Comparison of ENCODE assay signal across 8 cellular contexts in the genomic region with DNA sequence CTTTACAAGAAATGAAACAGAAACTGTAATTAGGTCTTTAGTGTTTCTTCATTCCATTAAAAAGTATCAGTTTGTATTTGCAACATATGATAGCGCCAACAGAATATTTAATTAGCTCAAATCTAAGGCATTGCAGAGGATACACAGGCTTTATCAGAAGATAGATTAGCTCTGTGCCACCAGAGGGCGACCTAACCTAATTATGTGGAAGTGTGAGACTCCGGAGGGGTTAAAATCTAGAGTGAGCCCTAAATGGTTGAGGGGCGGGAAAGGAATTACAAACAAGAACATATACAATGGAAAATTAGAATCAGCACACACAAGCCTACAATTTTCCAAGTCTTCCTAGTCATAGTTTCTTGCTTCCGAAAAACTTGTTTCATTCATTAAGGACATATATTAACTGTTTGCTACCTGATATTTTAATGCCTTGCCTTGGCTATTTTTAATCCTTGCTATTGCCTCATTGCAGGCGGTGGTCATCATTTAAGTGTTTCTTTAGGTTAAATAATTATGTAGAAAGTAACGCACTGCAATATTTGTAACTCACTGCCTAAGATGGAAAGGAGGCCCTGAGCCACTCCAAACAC. TPM values are rescaled to one million over a fixed set of nuclear protein-coding genes. Genes with fewer than 3 reads are reported as not detected.
DNase-seq lines count a peak whose midpoint lies in the region; ATAC-seq and TF ChIP-seq lines count a peak whose summit lies in the region.

No MANE protein-coding gene starts in this region.

- H3K27ac Mint-ChIP-seq in neural crest cell (ENCODE audit: unreplicated experiment), result no peak overlapping the region

- H3K4me3 Mint-ChIP-seq in neural crest cell, result no peak overlapping the region

- no peaks in the 10 kb centered on the region for H3K9me3 Mint-ChIP-seq in neural crest cell

- no peaks in the 10 kb centered on the region for H3K9me3 ChIP-seq in WERI-Rb-1 (ENCODE audit: severe bottlenecking)

- H3K27ac ChIP-seq in 22Rv1 (no peak overlapping the region), WERI-Rb-1 (no peak overlapping the region)

- no peak overlapping the region for H3K4me3 ChIP-seq in WERI-Rb-1 (ENCODE audit: low read depth, low read length)

- TF ChIP-seq CTCF in 22Rv1 (IDR thresholded peaks at IDR 0.05) (peak; percentile 84), GM12872 (IDR thresholded peaks at IDR 0.05; ENCODE audit: insufficient read depth, low read depth, low read length) (peak; percentile 71), WERI-Rb-1 (IDR thresholded peaks at IDR 0.05; ENCODE audit: low read depth, low read length) (peak; percentile 54), neural crest cell (conservative IDR thresholded peaks at IDR 0.05) (peak; percentile 95)

- ATAC-seq in esophagus mucosa, result peak; percentile 54

- H3K36me3 Mint-ChIP-seq in neural crest cell (ENCODE audit: low read depth), result no peaks in the 10 kb centered on the region

- H3K4me1 Mint-ChIP-seq in neural crest cell, result peaks cover 5% of the 10 kb centered on the region

- H3K27me3 Mint-ChIP-seq in neural crest cell (ENCODE audit: low read depth), result no peaks in the 10 kb centered on the region

- H3K27me3 ChIP-seq in WERI-Rb-1 (ENCODE audit: insufficient read depth, low read depth, severe bottlenecking), result no peaks in the 10 kb centered on the region

- DNase-seq in NCI-H1930 (lab: John Stamatoyannopoulos, UW) (peak; percentile 16 to 27), WERI-Rb-1 (peak; percentile 76), neural crest cell (ENCODE audit: low read depth, low spot score) (peak; percentile 73), occipital lobe (lab: John Stamatoyannopoulos, UW) (no peak), hepatic stellate cell (ENCODE audit: low spot score) (no peak)

- H3K36me3 ChIP-seq in WERI-Rb-1, result no peaks in the 10 kb centered on the region

RNA-seq across cellular contexts. Expression of a gene that starts 18.0 kb away (rescaled TPM):
- total RNA-seq in esophagus mucosa, result 0.72 TPM
- 1.5 and 2.2 TPM in 2 replicates for total RNA-seq in neural crest cell
- 15.4 TPM for total RNA-seq in occipital lobe

Comparison
In these comparisons a context has a peak if more than half of its experiments do, and no peak if none do; other contexts are left out.
1. DNase-seq: peak in NCI-H1930 (2 of 2), WERI-Rb-1 (single experiment) and neural crest cell (single experiment); none in occipital lobe (single experiment) and hepatic stellate cell (single experiment).
2. Peak in every context shown above with its lines, with median percentiles within 50 percentile points of each other: CTCF ChIP-seq.